1 cellular context compared by ENCODE assay signal in genomic region chr11:120391854-120392253, GRCh38.
TF ChIP-seq lines count a peak whose summit lies in the region.

No MANE protein-coding gene starts in this region.

TF ChIP-seq in GM23338, 12 proteins besides CTCF, POLR2A, EP300 and RAD21 (continued from another document):
- TF ChIP-seq ZNF462 (CRISPR knock-in tag; IDR thresholded peaks at IDR 0.05) (no peak), STAT1 (IDR thresholded peaks at IDR 0.05; ENCODE audit: unreplicated experiment) (no peak), JUNB (IDR thresholded peaks at IDR 0.05; ENCODE audit: unreplicated experiment) (no peak), ZNF331 (CRISPR knock-in tag; IDR thresholded peaks at IDR 0.05; ENCODE audit: low read depth) (no peak), ZNF114 (CRISPR knock-in tag; IDR thresholded peaks at IDR 0.05) (no peak), REST (IDR thresholded peaks at IDR 0.05; ENCODE audit: unreplicated experiment) (no peak), EZH2 (IDR thresholded peaks at IDR 0.05; ENCODE audit: low read depth, unreplicated experiment) (no peak), ETS1 (IDR thresholded peaks at IDR 0.05) (no peak)
TF ChIP-seq in GM23338: peak in this region for 0.
